In genomic region chr6:68911334-68911733, GRCh38 we compare ENCODE assay signal across 33 cellular contexts.
"Had no signal": no experiment of that assay in that cellular context is flagged by ENCODE, and none has a peak within 500 bp of the region (broad histone marks: within the 10 kb centered on the region; RNA-seq: fewer than 3 reads in every experiment).

No MANE protein-coding gene starts in this region.

- H3K36me3 Mint-ChIP-seq: immature natural killer cell, naive B cell had no signal

- DNase-seq: colonic mucosa; effector CD8-positive, alpha-beta T cell; endodermal cell; foreskin fibroblast; glutamatergic neuron; heart right ventricle; hypothalamus; immature natural killer cell; islet precursor cell; left colon; left ventricle myocardium superior; lower lobe of right lung; naive B cell; stimulated activated CD4-positive, alpha-beta T cell treated with anti-CD3 and anti-CD28 coated beads, Interleukin-12 subunit alpha, Interleukin-12 subunit beta, amount 100 ng/mL, for 4 hours; stimulated activated CD4-positive, alpha-beta T cell treated with anti-CD3 and anti-CD28 coated beads, Interleukin-1b, Interleukin-23, amount 100 ng/mL, for 48 hours; stimulated activated CD4-positive, alpha-beta T cell treated with anti-CD3 and anti-CD28 coated beads, Interleukin-4, amount 100 ng/mL, for 1 hour; stimulated activated CD8-positive, alpha-beta memory T cell treated with anti-CD3 and anti-CD28 coated beads, Interleukin-4, amount 100 ng/mL, for 48 hours; stimulated activated naive CD8-positive, alpha-beta T cell treated with anti-CD3 and anti-CD28 coated beads, Interleukin-15, Interleukin-2, amounts not matched to agents 100 U/mL and 50 U/mL, for 24 hours; substantia nigra; testis; tibial artery; upper lobe of left lung had no signal

- ATAC-seq: esophagus mucosa; gastroesophageal sphincter; heart right ventricle; left colon; left ventricle myocardium superior; lower lobe of right lung; sciatic nerve; stimulated activated naive CD8-positive, alpha-beta T cell treated with anti-CD3 and anti-CD28 coated beads, Interleukin-15, Interleukin-2, amounts not matched to agents 100 U/mL and 50 U/mL, for 24 hours had no signal

- H3K4me1 Mint-ChIP-seq: endodermal cell, immature natural killer cell, naive B cell, nephron, neural progenitor cell had no signal

- H3K4me2 ChIP-seq: neural progenitor cell, smooth muscle cell had no signal

- H3K27ac Mint-ChIP-seq: dendritic cell treated with granulocyte-macrophage colony-stimulating factor and Interleukin-4, amounts not matched to agents 40 ng/mL and 50 ng/mL, for 4 days; endodermal cell; immature natural killer cell; naive B cell; nephron; neural progenitor cell; progenitor cell of endocrine pancreas had no signal

- H3K9ac ChIP-seq: neural progenitor cell, parathyroid adenoma had no signal

- H3K27me3 ChIP-seq: colonic mucosa, gastroesophageal sphincter, heart right ventricle, neural progenitor cell, right atrium auricular region, testis, tibial artery, upper lobe of left lung had no signal

- H3K9me3 ChIP-seq: colonic mucosa, gastroesophageal sphincter, lower lobe of right lung, right atrium auricular region, testis, tibial artery, upper lobe of left lung had no signal

- H3K9me3 Mint-ChIP-seq: dendritic cell treated with granulocyte-macrophage colony-stimulating factor and Interleukin-4, amounts not matched to agents 40 ng/mL and 50 ng/mL, for 4 days had no signal

- H3K27me3 Mint-ChIP-seq: dendritic cell treated with granulocyte-macrophage colony-stimulating factor and Interleukin-4, amounts not matched to agents 40 ng/mL and 50 ng/mL, for 4 days; naive B cell; progenitor cell of endocrine pancreas had no signal

- H3K36me3 ChIP-seq: colonic mucosa, gastroesophageal sphincter, heart right ventricle, lower lobe of right lung, neural progenitor cell, right atrium auricular region, tibial artery, upper lobe of left lung had no signal

- H3K4me1 ChIP-seq: colonic mucosa, gastroesophageal sphincter, heart right ventricle, lower lobe of right lung, neural progenitor cell, parathyroid adenoma, right atrium auricular region, testis, tibial artery, upper lobe of left lung had no signal

- H3K27ac ChIP-seq: colonic mucosa, epithelial cell of prostate, gastroesophageal sphincter, lower lobe of right lung, neural progenitor cell, parathyroid adenoma, right atrium auricular region, testis, tibial artery, upper lobe of left lung had no signal

- H3K4me3 Mint-ChIP-seq: dendritic cell treated with granulocyte-macrophage colony-stimulating factor and Interleukin-4, amounts not matched to agents 40 ng/mL and 50 ng/mL, for 4 days; endodermal cell; immature natural killer cell; naive B cell; nephron; neural progenitor cell had no signal

- H2AFZ ChIP-seq: neural progenitor cell, parathyroid adenoma had no signal

- H3K4me3 ChIP-seq: colonic mucosa, gastroesophageal sphincter, heart right ventricle, lower lobe of right lung, neural progenitor cell, right atrium auricular region, smooth muscle cell, testis, tibial artery, upper lobe of left lung had no signal
